1 cellular context compared by ENCODE assay signal in the genomic region with DNA sequence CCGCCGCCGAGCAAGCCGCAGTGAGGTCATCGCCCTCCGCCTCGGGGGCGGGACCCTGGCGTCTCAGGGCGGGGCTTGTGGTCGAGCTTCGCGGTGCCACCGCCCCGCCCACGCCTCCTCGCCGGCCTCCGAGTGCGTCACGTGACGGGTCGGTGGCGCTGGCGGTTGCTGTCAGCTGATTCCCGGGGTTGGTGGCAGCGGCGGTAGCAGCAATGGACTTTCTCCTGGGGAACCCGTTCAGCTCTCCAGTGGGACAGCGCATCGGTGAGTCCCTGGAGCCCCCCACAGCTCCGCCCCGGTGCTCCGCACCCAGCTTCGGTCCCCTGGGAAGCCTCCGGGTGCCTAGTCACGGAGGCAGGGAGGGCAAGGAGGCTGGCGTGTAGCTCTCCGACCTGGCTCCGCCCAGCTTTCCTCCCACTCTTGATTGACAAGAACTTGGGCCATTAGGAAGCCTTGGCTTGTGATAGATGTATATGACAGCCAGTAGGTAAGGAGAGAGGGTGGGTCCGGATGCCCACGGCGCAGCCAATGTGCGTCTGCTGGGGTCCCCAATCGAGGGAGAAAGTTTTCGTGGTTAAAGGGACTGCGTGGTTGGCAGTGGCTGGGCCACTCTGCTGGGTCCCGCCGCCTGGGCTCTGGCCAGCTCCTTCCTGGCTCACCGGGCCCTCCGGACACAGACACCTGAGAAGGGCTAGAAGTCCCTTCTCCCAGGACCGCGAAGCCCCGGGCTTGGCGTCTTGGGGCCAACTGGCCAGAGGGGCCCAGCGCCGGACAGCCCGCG.
TF ChIP-seq lines count a peak whose summit lies in the region.

A gene (plus strand): TSS at position 178 of the 781 bp plus-strand sequence. CDS start 35 bp downstream, at position 213.

TF ChIP-seq in H1, 55 proteins besides CTCF, POLR2A, EP300 and RAD21 (continued from another document):
- TF ChIP-seq, protein P1, sequence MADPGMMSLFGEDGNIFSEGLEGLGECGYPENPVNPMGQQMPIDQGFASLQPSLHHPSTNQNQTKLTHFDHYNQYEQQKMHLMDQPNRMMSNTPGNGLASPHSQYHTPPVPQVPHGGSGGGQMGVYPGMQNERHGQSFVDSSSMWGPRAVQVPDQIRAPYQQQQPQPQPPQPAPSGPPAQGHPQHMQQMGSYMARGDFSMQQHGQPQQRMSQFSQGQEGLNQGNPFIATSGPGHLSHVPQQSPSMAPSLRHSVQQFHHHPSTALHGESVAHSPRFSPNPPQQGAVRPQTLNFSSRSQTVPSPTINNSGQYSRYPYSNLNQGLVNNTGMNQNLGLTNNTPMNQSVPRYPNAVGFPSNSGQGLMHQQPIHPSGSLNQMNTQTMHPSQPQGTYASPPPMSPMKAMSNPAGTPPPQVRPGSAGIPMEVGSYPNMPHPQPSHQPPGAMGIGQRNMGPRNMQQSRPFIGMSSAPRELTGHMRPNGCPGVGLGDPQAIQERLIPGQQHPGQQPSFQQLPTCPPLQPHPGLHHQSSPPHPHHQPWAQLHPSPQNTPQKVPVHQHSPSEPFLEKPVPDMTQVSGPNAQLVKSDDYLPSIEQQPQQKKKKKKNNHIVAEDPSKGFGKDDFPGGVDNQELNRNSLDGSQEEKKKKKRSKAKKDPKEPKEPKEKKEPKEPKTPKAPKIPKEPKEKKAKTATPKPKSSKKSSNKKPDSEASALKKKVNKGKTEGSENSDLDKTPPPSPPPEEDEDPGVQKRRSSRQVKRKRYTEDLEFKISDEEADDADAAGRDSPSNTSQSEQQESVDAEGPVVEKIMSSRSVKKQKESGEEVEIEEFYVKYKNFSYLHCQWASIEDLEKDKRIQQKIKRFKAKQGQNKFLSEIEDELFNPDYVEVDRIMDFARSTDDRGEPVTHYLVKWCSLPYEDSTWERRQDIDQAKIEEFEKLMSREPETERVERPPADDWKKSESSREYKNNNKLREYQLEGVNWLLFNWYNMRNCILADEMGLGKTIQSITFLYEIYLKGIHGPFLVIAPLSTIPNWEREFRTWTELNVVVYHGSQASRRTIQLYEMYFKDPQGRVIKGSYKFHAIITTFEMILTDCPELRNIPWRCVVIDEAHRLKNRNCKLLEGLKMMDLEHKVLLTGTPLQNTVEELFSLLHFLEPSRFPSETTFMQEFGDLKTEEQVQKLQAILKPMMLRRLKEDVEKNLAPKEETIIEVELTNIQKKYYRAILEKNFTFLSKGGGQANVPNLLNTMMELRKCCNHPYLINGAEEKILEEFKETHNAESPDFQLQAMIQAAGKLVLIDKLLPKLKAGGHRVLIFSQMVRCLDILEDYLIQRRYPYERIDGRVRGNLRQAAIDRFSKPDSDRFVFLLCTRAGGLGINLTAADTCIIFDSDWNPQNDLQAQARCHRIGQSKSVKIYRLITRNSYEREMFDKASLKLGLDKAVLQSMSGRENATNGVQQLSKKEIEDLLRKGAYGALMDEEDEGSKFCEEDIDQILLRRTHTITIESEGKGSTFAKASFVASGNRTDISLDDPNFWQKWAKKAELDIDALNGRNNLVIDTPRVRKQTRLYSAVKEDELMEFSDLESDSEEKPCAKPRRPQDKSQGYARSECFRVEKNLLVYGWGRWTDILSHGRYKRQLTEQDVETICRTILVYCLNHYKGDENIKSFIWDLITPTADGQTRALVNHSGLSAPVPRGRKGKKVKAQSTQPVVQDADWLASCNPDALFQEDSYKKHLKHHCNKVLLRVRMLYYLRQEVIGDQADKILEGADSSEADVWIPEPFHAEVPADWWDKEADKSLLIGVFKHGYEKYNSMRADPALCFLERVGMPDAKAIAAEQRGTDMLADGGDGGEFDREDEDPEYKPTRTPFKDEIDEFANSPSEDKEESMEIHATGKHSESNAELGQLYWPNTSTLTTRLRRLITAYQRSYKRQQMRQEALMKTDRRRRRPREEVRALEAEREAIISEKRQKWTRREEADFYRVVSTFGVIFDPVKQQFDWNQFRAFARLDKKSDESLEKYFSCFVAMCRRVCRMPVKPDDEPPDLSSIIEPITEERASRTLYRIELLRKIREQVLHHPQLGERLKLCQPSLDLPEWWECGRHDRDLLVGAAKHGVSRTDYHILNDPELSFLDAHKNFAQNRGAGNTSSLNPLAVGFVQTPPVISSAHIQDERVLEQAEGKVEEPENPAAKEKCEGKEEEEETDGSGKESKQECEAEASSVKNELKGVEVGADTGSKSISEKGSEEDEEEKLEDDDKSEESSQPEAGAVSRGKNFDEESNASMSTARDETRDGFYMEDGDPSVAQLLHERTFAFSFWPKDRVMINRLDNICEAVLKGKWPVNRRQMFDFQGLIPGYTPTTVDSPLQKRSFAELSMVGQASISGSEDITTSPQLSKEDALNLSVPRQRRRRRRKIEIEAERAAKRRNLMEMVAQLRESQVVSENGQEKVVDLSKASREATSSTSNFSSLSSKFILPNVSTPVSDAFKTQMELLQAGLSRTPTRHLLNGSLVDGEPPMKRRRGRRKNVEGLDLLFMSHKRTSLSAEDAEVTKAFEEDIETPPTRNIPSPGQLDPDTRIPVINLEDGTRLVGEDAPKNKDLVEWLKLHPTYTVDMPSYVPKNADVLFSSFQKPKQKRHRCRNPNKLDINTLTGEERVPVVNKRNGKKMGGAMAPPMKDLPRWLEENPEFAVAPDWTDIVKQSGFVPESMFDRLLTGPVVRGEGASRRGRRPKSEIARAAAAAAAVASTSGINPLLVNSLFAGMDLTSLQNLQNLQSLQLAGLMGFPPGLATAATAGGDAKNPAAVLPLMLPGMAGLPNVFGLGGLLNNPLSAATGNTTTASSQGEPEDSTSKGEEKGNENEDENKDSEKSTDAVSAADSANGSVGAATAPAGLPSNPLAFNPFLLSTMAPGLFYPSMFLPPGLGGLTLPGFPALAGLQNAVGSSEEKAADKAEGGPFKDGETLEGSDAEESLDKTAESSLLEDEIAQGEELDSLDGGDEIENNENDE (IDR thresholded peaks at IDR 0.05; ENCODE audit: insufficient replicate concordance, low read length), result no peak
- no peak for TF ChIP-seq GTF2F1 (IDR thresholded peaks at IDR 0.05; ENCODE audit: borderline replicate concordance, low read depth, low read length)
- TF ChIP-seq, protein P2, sequence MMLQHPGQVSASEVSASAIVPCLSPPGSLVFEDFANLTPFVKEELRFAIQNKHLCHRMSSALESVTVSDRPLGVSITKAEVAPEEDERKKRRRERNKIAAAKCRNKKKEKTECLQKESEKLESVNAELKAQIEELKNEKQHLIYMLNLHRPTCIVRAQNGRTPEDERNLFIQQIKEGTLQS (IDR thresholded peaks at IDR 0.05; ENCODE audit: insufficient read depth, low read depth, low read length), result peak; percentile 96
- TF ChIP-seq SP1 (IDR thresholded peaks at IDR 0.05; ENCODE audit: low read depth, low read length), result peak; percentile 100
- peak; percentile 37; the same call in 1 of the 2 replicates for TF ChIP-seq POLR2AphosphoS5 (IDR thresholded peaks at IDR 0.05; ENCODE audit: low read depth, low read length)
- no peak for TF ChIP-seq HDAC6 (IDR thresholded peaks at IDR 0.05; ENCODE audit: low read depth, low read length)
- TF ChIP-seq, protein P3, sequence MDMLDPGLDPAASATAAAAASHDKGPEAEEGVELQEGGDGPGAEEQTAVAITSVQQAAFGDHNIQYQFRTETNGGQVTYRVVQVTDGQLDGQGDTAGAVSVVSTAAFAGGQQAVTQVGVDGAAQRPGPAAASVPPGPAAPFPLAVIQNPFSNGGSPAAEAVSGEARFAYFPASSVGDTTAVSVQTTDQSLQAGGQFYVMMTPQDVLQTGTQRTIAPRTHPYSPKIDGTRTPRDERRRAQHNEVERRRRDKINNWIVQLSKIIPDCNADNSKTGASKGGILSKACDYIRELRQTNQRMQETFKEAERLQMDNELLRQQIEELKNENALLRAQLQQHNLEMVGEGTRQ (IDR thresholded peaks at IDR 0.05; ENCODE audit: low read length), result peak; percentile 99
- TF ChIP-seq CREB1 (IDR thresholded peaks at IDR 0.05), result peak; percentile 92
- no peak for TF ChIP-seq BRCA1 (IDR thresholded peaks at IDR 0.05; ENCODE audit: low read depth, low read length)
- peak; percentile 99 for TF ChIP-seq SP2 (IDR thresholded peaks at IDR 0.05; ENCODE audit: low read length)
- no peak for TF ChIP-seq RXRA (IDR thresholded peaks at IDR 0.05; ENCODE audit: insufficient read depth, low read depth, low read length)
- no peak for TF ChIP-seq SIX5 (IDR thresholded peaks at IDR 0.05; ENCODE audit: low read depth, low read length)
- TF ChIP-seq JUN (IDR thresholded peaks at IDR 0.05; ENCODE audit: low read depth, low read length), result no peak
- TF ChIP-seq NRF1 (IDR thresholded peaks at IDR 0.05; ENCODE audit: low read depth, low read length), result no peak
- TF ChIP-seq KDM4A (IDR thresholded peaks at IDR 0.05; ENCODE audit: low read depth, low read length, severe bottlenecking), result peak; percentile 61
- TF ChIP-seq SIRT6 (IDR thresholded peaks at IDR 0.05; ENCODE audit: low read length), result no peak
- TF ChIP-seq NANOG (IDR thresholded peaks at IDR 0.05; ENCODE audit: insufficient read depth, low read depth, low read length, poor library complexity, severe bottlenecking), result no peak
- TF ChIP-seq CEBPB (IDR thresholded peaks at IDR 0.05; ENCODE audit: low read depth, low read length), result no peak
- TF ChIP-seq, protein P4, sequence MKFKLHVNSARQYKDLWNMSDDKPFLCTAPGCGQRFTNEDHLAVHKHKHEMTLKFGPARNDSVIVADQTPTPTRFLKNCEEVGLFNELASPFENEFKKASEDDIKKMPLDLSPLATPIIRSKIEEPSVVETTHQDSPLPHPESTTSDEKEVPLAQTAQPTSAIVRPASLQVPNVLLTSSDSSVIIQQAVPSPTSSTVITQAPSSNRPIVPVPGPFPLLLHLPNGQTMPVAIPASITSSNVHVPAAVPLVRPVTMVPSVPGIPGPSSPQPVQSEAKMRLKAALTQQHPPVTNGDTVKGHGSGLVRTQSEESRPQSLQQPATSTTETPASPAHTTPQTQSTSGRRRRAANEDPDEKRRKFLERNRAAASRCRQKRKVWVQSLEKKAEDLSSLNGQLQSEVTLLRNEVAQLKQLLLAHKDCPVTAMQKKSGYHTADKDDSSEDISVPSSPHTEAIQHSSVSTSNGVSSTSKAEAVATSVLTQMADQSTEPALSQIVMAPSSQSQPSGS (IDR thresholded peaks at IDR 0.05; ENCODE audit: low read length), result no peak; the same call in 1 of the 2 replicates
- TF ChIP-seq CHD1 (IDR thresholded peaks at IDR 0.05; ENCODE audit: low read depth, low read length), result no peak
- TF ChIP-seq JUND (IDR thresholded peaks at IDR 0.05; ENCODE audit: low read length), result peak; percentile 76; the same call in 1 of the 2 replicates
- TF ChIP-seq ASH2L (IDR thresholded peaks at IDR 0.05; ENCODE audit: low read length), result no peak
- TF ChIP-seq SP4 (IDR thresholded peaks at IDR 0.05; ENCODE audit: low read length), result peak; percentile 97
- TF ChIP-seq EZH2 (IDR thresholded peaks at IDR 0.05; ENCODE audit: low read depth, low read length, severe bottlenecking), result no peak
- no peak for TF ChIP-seq RNF2 (IDR thresholded peaks at IDR 0.05; ENCODE audit: borderline replicate concordance, low read depth, low read length, missing control alignments, poor library complexity, severe bottlenecking)
- TF ChIP-seq CHD2 (IDR thresholded peaks at IDR 0.05; ENCODE audit: low read length), result peak; percentile 97
- TF ChIP-seq, protein P5, sequence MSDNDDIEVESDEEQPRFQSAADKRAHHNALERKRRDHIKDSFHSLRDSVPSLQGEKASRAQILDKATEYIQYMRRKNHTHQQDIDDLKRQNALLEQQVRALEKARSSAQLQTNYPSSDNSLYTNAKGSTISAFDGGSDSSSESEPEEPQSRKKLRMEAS (IDR thresholded peaks at IDR 0.05), result peak; percentile 46
- TF ChIP-seq FOSL1 (IDR thresholded peaks at IDR 0.05; ENCODE audit: insufficient read depth, low read depth, low read length), result no peak
- TF ChIP-seq EGR1 (IDR thresholded peaks at IDR 0.05; ENCODE audit: borderline replicate concordance, low read depth, low read length), result peak; percentile 95; the same call in 1 of the 2 replicates
- peak; percentile 81 for TF ChIP-seq TAF1 (IDR thresholded peaks at IDR 0.05; ENCODE audit: low read depth, low read length)
- TF ChIP-seq POU5F1 (IDR thresholded peaks at IDR 0.05; ENCODE audit: low read depth, low read length), result no peak
- TF ChIP-seq PHF8 (conservative IDR thresholded peaks at IDR 0.05; ENCODE audit: low read depth, low read length), result peak; percentile 59
- TF ChIP-seq, protein P6, sequence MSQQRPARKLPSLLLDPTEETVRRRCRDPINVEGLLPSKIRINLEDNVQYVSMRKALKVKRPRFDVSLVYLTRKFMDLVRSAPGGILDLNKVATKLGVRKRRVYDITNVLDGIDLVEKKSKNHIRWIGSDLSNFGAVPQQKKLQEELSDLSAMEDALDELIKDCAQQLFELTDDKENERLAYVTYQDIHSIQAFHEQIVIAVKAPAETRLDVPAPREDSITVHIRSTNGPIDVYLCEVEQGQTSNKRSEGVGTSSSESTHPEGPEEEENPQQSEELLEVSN (IDR thresholded peaks at IDR 0.05), result peak; percentile 30; the same call in 1 of the 2 replicates
- TF ChIP-seq SAP30 (IDR thresholded peaks at IDR 0.05; ENCODE audit: insufficient read depth, insufficient replicate concordance, low read length), result peak; percentile 96
TF ChIP-seq in H1: peak in this region for 18.
